ENCODE assay signal across 8 cellular contexts in the genomic region with DNA sequence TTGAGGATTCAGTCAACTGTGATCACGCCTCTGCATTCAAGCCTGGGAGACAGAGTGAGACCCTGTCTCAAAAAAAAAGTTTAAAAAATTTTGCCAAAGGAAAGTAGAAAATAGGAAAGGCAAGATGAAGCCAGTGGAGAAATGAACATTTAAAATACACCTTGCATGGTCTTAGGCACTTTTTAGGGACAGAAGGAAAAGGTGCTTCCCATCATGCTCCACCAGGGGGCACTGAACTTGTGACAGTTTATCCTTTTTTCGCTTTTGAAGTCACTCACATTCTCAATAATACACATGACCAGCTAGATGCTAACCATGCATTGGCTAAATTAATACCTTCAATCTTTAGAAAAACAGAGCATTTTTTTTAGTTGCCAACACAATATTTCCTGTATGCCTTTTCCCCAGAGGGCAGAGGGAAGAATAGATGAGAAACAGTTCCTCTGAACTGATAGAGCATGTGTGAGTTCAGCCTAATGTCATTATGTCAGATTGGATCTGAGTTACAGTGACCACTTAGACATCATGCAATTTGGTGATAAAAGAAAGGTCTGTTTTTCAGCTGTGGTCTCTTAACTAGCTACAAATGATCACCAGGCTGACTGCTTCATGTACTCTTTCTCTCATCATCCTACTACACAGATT.
DNase-seq lines count a peak whose midpoint lies in the region; ATAC-seq and TF ChIP-seq lines count a peak whose summit lies in the region.

No MANE protein-coding gene starts in this region.

- POLR2A ChIA-PET in BJ (lab: Charles Lee) = no interaction called here

- no peaks in the 10 kb centered on the region for H3K27me3 ChIP-seq in BJ (ENCODE audit: control insufficient read depth, insufficient read depth, low read length)

- peak; percentile 68 for ATAC-seq in GM19395 (IDR thresholded peaks at IDR 0.05; ENCODE audit: unreplicated experiment)

- H3K36me3 ChIP-seq in BJ (ENCODE audit: control insufficient read depth, insufficient read depth, low read length) = no peaks in the 10 kb centered on the region

- peak; percentile 79 for TF ChIP-seq CTCF in BJ (IDR thresholded peaks at IDR 0.05; ENCODE audit: insufficient read depth, low read depth, low read length)
- TF ChIP-seq CTCF in foreskin fibroblast (IDR thresholded peaks at IDR 0.05; ENCODE audit: low read depth, low read length) = peak; percentile 76

- DNase-seq in BJ (ENCODE audit: low read depth) = no peak
- peak; percentile 86 for DNase-seq in NCI-H69 (lab: John Stamatoyannopoulos, UW)
- peak; percentile 4 for DNase-seq in activated T-cell treated with anti-CD3 and anti-CD28 coated beads for 24 hours (ENCODE audit: low read depth)
- DNase-seq in foreskin fibroblast = peak; percentile 24 to 69
- peak; percentile 19 for DNase-seq in putamen (ENCODE audit: low spot score)
- no peak for DNase-seq in COLO829 (ENCODE audit: low spot score)
- no peak for DNase-seq in HPDE6-E6E7 (ENCODE audit: extremely low spot score)

- CTCF ChIA-PET in BJ (lab: Yijun Ruan, JAX) = interaction anchor here (0.6 to 2.1 kb wide), 19 partner anchors 11 to 615 kb away, joined by 3 to 11 read pairs (median 3); partner anchors contain the start of gene SSTR1

- H3K4me3 ChIP-seq in BJ (ENCODE audit: low read depth, low read length) (no peak overlapping the region), foreskin fibroblast (ENCODE audit: low read depth in 1 of 2, low read length in 2 of 2) (no peak overlapping the region)

Comparison
In these comparisons a context has a peak if more than half of its experiments do, and no peak if none do; other contexts are left out.
1. DNase-seq: peak in NCI-H69 (single experiment), activated T-cell treated with anti-CD3 and anti-CD28 coated beads for 24 hours (single experiment), foreskin fibroblast (2 of 2) and putamen (single experiment); none in BJ (single experiment), COLO829 (single experiment) and HPDE6-E6E7 (single experiment).